ENCODE assay signal across 18 cellular contexts in genomic region chr11:83554896-83555295, GRCh38.
DNase-seq lines count a peak whose midpoint lies in the region; TF ChIP-seq lines count a peak whose summit lies in the region.
"Had no signal": no experiment of that assay in that cellular context is flagged by ENCODE, and none has a peak within 500 bp of the region (broad histone marks: within the 10 kb centered on the region; RNA-seq: fewer than 3 reads in every experiment).

No MANE protein-coding gene starts in this region.

- H3K36me3 ChIP-seq in neuronal stem cell (replicated peaks in 1 of 2; ENCODE audit: control insufficient read depth in 2 of 2, insufficient read depth in 2 of 2, low read length in 2 of 2) (no peaks in the 10 kb centered on the region), mesendoderm (ENCODE audit: control insufficient read depth, insufficient read depth, low read length) (no peaks in the 10 kb centered on the region)
- H3K36me3 ChIP-seq: SJSA1 had no signal

- no peak overlapping the region for H3K4me3 ChIP-seq in neuronal stem cell (ENCODE audit: low read length in 2 of 2)
- H3K4me3 ChIP-seq in mesendoderm (ENCODE audit: low read length): no peak overlapping the region
- H3K4me3 ChIP-seq: SJSA1 had no signal

- H2AK5ac ChIP-seq in neuronal stem cell (ENCODE audit: low read depth, low read length): no peak overlapping the region
- no peak overlapping the region for H2AK5ac ChIP-seq in mesendoderm (ENCODE audit: low read length)

- H3K4me1 Mint-ChIP-seq in IgD-negative memory B cell: peaks cover 11 to 26% (median 17%) of the 10 kb centered on the region in 3 donors

- no peak overlapping the region for H4K91ac ChIP-seq in neuronal stem cell (ENCODE audit: low read depth, low read length, poor library complexity)

- intact Hi-C loops in cardiac septum (cut with DNase I): no loop called here

- H2BK15ac ChIP-seq in neuronal stem cell (ENCODE audit: low read length) (no peak overlapping the region), mesendoderm (replicated peaks; ENCODE audit: low read depth) (no peak overlapping the region)

- H3K9me3 Mint-ChIP-seq in IgD-negative memory B cell: peaks cover 0 to 3% (median 2%) of the 10 kb centered on the region in 3 donors
- H3K9me3 Mint-ChIP-seq: CD8-positive, alpha-beta T cell; T-helper 1 cell treated with Interleukin-12 subunit alpha and Interleukin-12 subunit beta and Interleukin-4 antibody, amounts not matched to agents 30 μg/mL and 1 μg/mL, for 36 hours had no signal

- H2BK120ac ChIP-seq in neuronal stem cell (ENCODE audit: low read depth, low read length) (no peak overlapping the region), mesendoderm (ENCODE audit: low read depth, low read length) (no peak overlapping the region)

- H3K36me3 Mint-ChIP-seq in IgD-negative memory B cell: peaks cover 1% of the 10 kb centered on the region
- H3K36me3 Mint-ChIP-seq: CD8-positive, alpha-beta T cell had no signal

- H3K27ac Mint-ChIP-seq in IgD-negative memory B cell: peak overlapping the region in 2 of 3 donors; percentile 26 to 46
- H3K27ac Mint-ChIP-seq: CD8-positive, alpha-beta T cell; T-helper 1 cell treated with Interleukin-12 subunit alpha and Interleukin-12 subunit beta and Interleukin-4 antibody, amounts not matched to agents 30 μg/mL and 1 μg/mL, for 36 hours had no signal

- H3K9ac ChIP-seq in neuronal stem cell (ENCODE audit: low read depth, low read length, poor library complexity) (no peak overlapping the region), mesendoderm (ENCODE audit: low read length) (no peak overlapping the region)

- DNase-seq in COR-L47 (lab: John Stamatoyannopoulos, UW): peak; percentile 51
- peak; percentile 17 for DNase-seq in NCI-H524 treated with DMSO at 0.1 percent for 48 hours (lab: John Stamatoyannopoulos, UW)
- no peak for DNase-seq in neuronal stem cell (ENCODE audit: low spot score)
- DNase-seq in cardiac septum (ENCODE audit: low spot score): no peak
- DNase-seq in mesendoderm: no peak
- no peak for DNase-seq in GM10266 (ENCODE audit: extremely low spot score)
- DNase-seq: C1 segment of cervical spinal cord; CD8-positive, alpha-beta T cell; DMS79 treated with DMSO at 0.1 percent for 48 hours; IMR-90; NCI-H1105; NCI-H146; NCI-H2081; NCI-H748 treated with DMSO at 0.1 percent for 48 hours; OCI-M1 had no signal

- no peak overlapping the region for H4K5ac ChIP-seq in mesendoderm (ENCODE audit: low read length)

- H2BK12ac ChIP-seq in neuronal stem cell (ENCODE audit: low read length): no peak overlapping the region

- TF ChIP-seq CTCF in GM10266 (IDR thresholded peaks at IDR 0.05; ENCODE audit: control insufficient read depth, insufficient read depth, low read depth, missing control alignments): no peak

- H3K27ac ChIP-seq in neuronal stem cell (replicated peaks; ENCODE audit: low read length) (no peak overlapping the region), mesendoderm (ENCODE audit: low read depth, low read length) (no peak overlapping the region)
- H3K27ac ChIP-seq: SJSA1 had no signal

- H3K4me2 ChIP-seq in neuronal stem cell (ENCODE audit: insufficient read depth, low read length, poor library complexity, severe bottlenecking) (no peak overlapping the region), mesendoderm (ENCODE audit: low read length) (no peak overlapping the region)

- H3K27me3 Mint-ChIP-seq in IgD-negative memory B cell: peaks cover 5% of the 10 kb centered on the region

- no peaks in the 10 kb centered on the region for H3K9me3 ChIP-seq in neuronal stem cell (replicated peaks in 1 of 2; ENCODE audit: control insufficient read depth in 2 of 2, insufficient read depth in 1 of 2, low read depth in 1 of 2, low read length in 2 of 2)
- H3K9me3 ChIP-seq: SJSA1 had no signal

- no peak overlapping the region for H3K4me3 Mint-ChIP-seq in IgD-negative memory B cell
- H3K4me3 Mint-ChIP-seq: CD8-positive, alpha-beta T cell; T-helper 1 cell treated with Interleukin-12 subunit alpha and Interleukin-12 subunit beta and Interleukin-4 antibody, amounts not matched to agents 30 μg/mL and 1 μg/mL, for 36 hours had no signal

- H3K79me2 ChIP-seq in mesendoderm (ENCODE audit: control insufficient read depth, insufficient read depth, low read length): no peaks in the 10 kb centered on the region

- H3K14ac ChIP-seq in neuronal stem cell (ENCODE audit: low read length): no peak overlapping the region

- H3K4ac ChIP-seq in neuronal stem cell (ENCODE audit: low read length) (no peak overlapping the region), mesendoderm (ENCODE audit: low read depth, low read length) (no peak overlapping the region)

- H2AFZ ChIP-seq in neuronal stem cell (ENCODE audit: low read length): no peak overlapping the region

- H3K18ac ChIP-seq in neuronal stem cell (ENCODE audit: low read length): peak overlapping the region; percentile 30
- H3K18ac ChIP-seq in mesendoderm (ENCODE audit: low read length): no peak overlapping the region

- H4K8ac ChIP-seq in neuronal stem cell (ENCODE audit: low read depth, low read length) (no peak overlapping the region), mesendoderm (ENCODE audit: low read depth, low read length) (no peak overlapping the region)

- H3K4me1 ChIP-seq in neuronal stem cell (ENCODE audit: control insufficient read depth in 2 of 2, insufficient read depth in 1 of 2, low read depth in 1 of 2, low read length in 2 of 2) (no peaks in the 10 kb centered on the region), mesendoderm (ENCODE audit: control insufficient read depth, low read depth, low read length) (no peaks in the 10 kb centered on the region)
- H3K4me1 ChIP-seq: SJSA1 had no signal

- H3K27me3 ChIP-seq in neuronal stem cell (ENCODE audit: control insufficient read depth in 3 of 3, insufficient read depth in 3 of 3, low read depth in 1 of 3, low read length in 3 of 3) (no peaks in the 10 kb centered on the region), mesendoderm (ENCODE audit: insufficient read depth, low read length, poor library complexity) (no peaks in the 10 kb centered on the region)
- H3K27me3 ChIP-seq: SJSA1 had no signal

- no peak overlapping the region for H3K56ac ChIP-seq in mesendoderm (ENCODE audit: low read length)

- H3K79me1 ChIP-seq in neuronal stem cell (ENCODE audit: low read depth, low read length) (no peaks in the 10 kb centered on the region), mesendoderm (ENCODE audit: low read length) (no peaks in the 10 kb centered on the region)

- H3K23ac ChIP-seq in neuronal stem cell (ENCODE audit: low read depth, low read length, poor library complexity): no peak overlapping the region
- H3K23ac ChIP-seq in mesendoderm (ENCODE audit: low read length): no peak overlapping the region

- no peak overlapping the region for H2BK5ac ChIP-seq in neuronal stem cell (ENCODE audit: low read length)
- no peak overlapping the region for H2BK5ac ChIP-seq in mesendoderm (ENCODE audit: low read length)

Comparison
In these comparisons a context has a peak if more than half of its experiments do, and no peak if none do; other contexts are left out.
1. DNase-seq: peak in COR-L47 (single experiment) and NCI-H524 treated with DMSO at 0.1 percent for 48 hours (single experiment); none in neuronal stem cell (single experiment), cardiac septum (single experiment), mesendoderm (single experiment) and GM10266 (single experiment).